Comparison of ENCODE assay signal across 9 cellular contexts in the genomic region with DNA sequence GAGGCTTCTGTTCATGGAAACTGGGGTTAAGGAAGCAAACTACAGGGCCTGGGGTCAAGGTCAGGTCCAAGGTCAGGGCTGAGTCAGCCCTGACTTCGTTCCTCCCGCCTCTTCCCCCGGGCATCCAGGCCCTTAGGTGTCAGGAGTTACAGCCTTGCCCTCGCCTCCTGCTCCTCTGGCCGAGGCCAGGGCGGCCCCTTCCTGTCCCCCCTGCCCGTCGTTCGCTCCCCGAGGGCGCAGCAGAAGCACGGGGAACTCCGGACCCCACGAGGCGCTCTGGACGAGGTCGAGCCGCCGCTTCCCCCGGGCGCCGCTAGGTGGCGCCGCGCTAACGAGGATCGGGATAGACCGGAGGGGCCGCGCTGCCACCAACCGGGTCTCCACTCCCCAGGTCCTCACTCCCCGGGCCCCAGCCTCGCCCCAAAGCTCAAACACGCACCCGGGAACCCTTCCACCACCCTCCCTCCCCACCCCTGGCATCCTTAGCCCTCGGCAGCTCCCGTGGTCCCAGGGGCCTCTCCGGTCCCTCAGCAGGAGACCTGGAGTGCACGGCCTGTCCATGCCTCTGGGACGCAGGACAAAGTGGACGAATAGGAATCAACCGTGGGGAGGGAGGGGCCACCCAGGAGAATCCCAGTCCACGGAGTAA. TPM values are rescaled to one million over a fixed set of nuclear protein-coding genes. Genes with fewer than 3 reads are reported as not detected.
DNase-seq lines count a peak whose midpoint lies in the region; ATAC-seq and TF ChIP-seq lines count a peak whose summit lies in the region.
"Had no signal": no experiment of that assay in that cellular context is flagged by ENCODE, and none has a peak within 500 bp of the region (broad histone marks: within the 10 kb centered on the region; RNA-seq: fewer than 3 reads in every experiment).

No MANE protein-coding gene starts in this region.

- peak; percentile 61 to 92 (median 78) for DNase-seq in CD8-positive, alpha-beta T cell
- DNase-seq in NCI-H1092 treated with DMSO at 0.1 percent for 48 hours (lab: John Stamatoyannopoulos, UW) (peak; percentile 64), WERI-Rb-1 (peak; percentile 80), T47D (ENCODE audit: low read depth in 1 of 2, low spot score in 1 of 2) (peak; percentile 49 to 65), iris pigment epithelial cell (ENCODE audit: low read depth) (peak; percentile 41)
- DNase-seq in stimulated activated CD4-positive, alpha-beta T cell treated with anti-CD3 and anti-CD28 coated beads, Interleukin-15, amount 100 ng/mL, for 48 hours (ENCODE audit: low read depth in 2 of 2): peak; percentile 62 to 77

- no peaks in the 10 kb centered on the region for H3K36me3 Mint-ChIP-seq in CD8-positive, alpha-beta T cell
- H3K36me3 Mint-ChIP-seq: activated naive CD8-positive, alpha-beta T cell had no signal

- POLR2A ChIA-PET in CD8-positive, alpha-beta T cell (lab: Charles Lee): interaction anchor here (1.3 kb wide), 1 partner anchor 126 kb away, joined by 3 read pairs; no protein-coding TSS in a partner anchor

- H3K4me3 ChIP-seq in CD8-positive, alpha-beta T cell (ENCODE audit: low read depth, low read length): no peak overlapping the region
- H3K4me3 ChIP-seq in WERI-Rb-1 (ENCODE audit: low read depth, low read length): peak overlapping the region; percentile 44

- H3K4me1 ChIP-seq in CD8-positive, alpha-beta T cell (ENCODE audit: insufficient read depth, low read length): no peaks in the 10 kb centered on the region

- peaks cover 3% of the 10 kb centered on the region for H3K4me1 Mint-ChIP-seq in CD8-positive, alpha-beta T cell (ENCODE audit: low read depth)

- no peaks in the 10 kb centered on the region for H3K36me3 ChIP-seq in CD8-positive, alpha-beta T cell (ENCODE audit: insufficient read depth, low read length)
- no peaks in the 10 kb centered on the region for H3K36me3 ChIP-seq in WERI-Rb-1

- intact Hi-C loops in CD8-positive, alpha-beta T cell (cut with DNase I, micrococcal nuclease): loop anchor here (1.0 to 5.0 kb wide), 7 partner anchors 55 to 584 kb away; no protein-coding TSS in a partner anchor

- H3K9me3 ChIP-seq in CD8-positive, alpha-beta T cell (ENCODE audit: low read length): no peaks in the 10 kb centered on the region
- no peaks in the 10 kb centered on the region for H3K9me3 ChIP-seq in WERI-Rb-1 (ENCODE audit: severe bottlenecking)

- peak; percentile 93 for TF ChIP-seq CTCF in CD8-positive, alpha-beta T cell (IDR thresholded peaks at IDR 0.05)
- peak; percentile 91 for TF ChIP-seq CTCF in WERI-Rb-1 (IDR thresholded peaks at IDR 0.05; ENCODE audit: low read depth, low read length)

- CTCF ChIA-PET in CD8-positive, alpha-beta T cell (lab: Charles Lee): interaction anchor here (0.5 to 2.7 kb wide), 22 partner anchors 9 to 584 kb away, joined by 3 to 15 read pairs (median 4); partner anchors contain the start of gene CUX1

- H3K9me3 Mint-ChIP-seq in CD8-positive, alpha-beta T cell: no peaks in the 10 kb centered on the region

- no peak overlapping the region for H3K27ac Mint-ChIP-seq in CD8-positive, alpha-beta T cell

- no peak overlapping the region for H3K4me3 Mint-ChIP-seq in CD8-positive, alpha-beta T cell
- H3K4me3 Mint-ChIP-seq: activated naive CD8-positive, alpha-beta T cell had no signal

- in situ Hi-C loops in T47D (cut with HindIII; ENCODE audit: low pct_unique_long_range_greater_than_20kb, low sequenced_read_pairs): no loop called here

- no peak overlapping the region for H3K27ac ChIP-seq in CD8-positive, alpha-beta T cell (ENCODE audit: low read depth, low read length)
- peak overlapping the region; percentile 33; the same call in 1 of the 2 replicates for H3K27ac ChIP-seq in WERI-Rb-1

- ATAC-seq in CD8-positive, alpha-beta T cell: peak; percentile 86
- ATAC-seq in GM21619 (IDR thresholded peaks at IDR 0.05; ENCODE audit: unreplicated experiment): peak; percentile 74
- ATAC-seq in GM18873 (IDR thresholded peaks at IDR 0.05; ENCODE audit: low FRiP score, unreplicated experiment): no peak

- H3K27me3 ChIP-seq in CD8-positive, alpha-beta T cell (ENCODE audit: insufficient read depth, low read length): no peaks in the 10 kb centered on the region
- no peaks in the 10 kb centered on the region for H3K27me3 ChIP-seq in WERI-Rb-1 (ENCODE audit: insufficient read depth, low read depth, severe bottlenecking)

- H3K27me3 Mint-ChIP-seq in CD8-positive, alpha-beta T cell (ENCODE audit: low read depth): peaks cover 2% of the 10 kb centered on the region
- H3K27me3 Mint-ChIP-seq: activated naive CD8-positive, alpha-beta T cell had no signal

RNA-seq across cellular contexts. Expression of gene MYL10, which starts 59.2 kb away (rescaled TPM):
- not detected for total RNA-seq in CD8-positive, alpha-beta T cell
